23 cellular contexts compared by ENCODE assay signal in genomic region chr10:112059220-112059619, GRCh38.
DNase-seq lines count a peak whose midpoint lies in the region; ATAC-seq, FAIRE-seq and TF ChIP-seq lines count a peak whose summit lies in the region.
"Had no signal": no experiment of that assay in that cellular context is flagged by ENCODE, and none has a peak within 500 bp of the region (broad histone marks: within the 10 kb centered on the region; RNA-seq: fewer than 3 reads in every experiment).

No MANE protein-coding gene starts in this region.

- H3K79me2 ChIP-seq in H1 (ENCODE audit: control insufficient read depth in 1 of 2, insufficient read depth in 2 of 2, low read length in 2 of 2), result no peaks in the 10 kb centered on the region

- H4K91ac ChIP-seq in H1 (replicated peaks; ENCODE audit: insufficient read length, low read length), result no peak overlapping the region

- no peak overlapping the region for H2BK120ac ChIP-seq in H1 (replicated peaks; ENCODE audit: low read depth, low read length)

- H3K36me3 ChIP-seq in BE2C, result no peaks in the 10 kb centered on the region
- H3K36me3 ChIP-seq in H1 (ENCODE audit: control insufficient read depth in 2 of 4, insufficient read depth in 4 of 4, low read length in 3 of 4), result no peaks in the 10 kb centered on the region
- H3K36me3 ChIP-seq: BLaER1 treated with 17β-estradiol and CSF1 and Interleukin-3, amounts not matched to agents 10 nM and 100 nM; SJCRH30 had no signal

- H4K8ac ChIP-seq in H1 (ENCODE audit: extremely low read depth, insufficient read depth, low read length), result no peak overlapping the region

- no peak overlapping the region for H4K5ac ChIP-seq in H1 (ENCODE audit: insufficient read length, low read depth, low read length)

- no peaks in the 10 kb centered on the region for H3K36me3 Mint-ChIP-seq in chondrocyte (ENCODE audit: low read depth)
- H3K36me3 Mint-ChIP-seq: T-cell had no signal

- H2BK12ac ChIP-seq in H1 (ENCODE audit: low read depth, low read length), result no peak overlapping the region

- peak; percentile 31 to 49 for TF ChIP-seq RAD21 in H1 (IDR thresholded peaks at IDR 0.05 in 1 of 2, conservative IDR thresholded peaks at IDR 0.05 in 1 of 2; ENCODE audit: low read depth in 2 of 2, low read length in 2 of 2)

- no peak overlapping the region for H2AK5ac ChIP-seq in H1 (ENCODE audit: low read depth, low read length)

- TF ChIP-seq POLR2A in H1 (IDR thresholded peaks at IDR 0.05; ENCODE audit: control extremely low read depth in 1 of 2, low read depth in 2 of 2, low read length in 2 of 2) (no peak), GM18505 (IDR thresholded peaks at IDR 0.05; ENCODE audit: borderline replicate concordance, extremely low read depth, insufficient read depth, insufficient read length) (no peak)

- POLR2A ChIA-PET in HEK293T (lab: Yijun Ruan, JAX), result no interaction called here
- POLR2A ChIA-PET in H1 (lab: Charles Lee; ENCODE audit: partially characterized antibody), result no interaction called here

- no peak overlapping the region for H2BK15ac ChIP-seq in H1 (ENCODE audit: low read length)

- no peak overlapping the region for H3K56ac ChIP-seq in H1 (replicated peaks; ENCODE audit: insufficient read length, low read depth, low read length)

- H3K9me3 Mint-ChIP-seq in chondrocyte (ENCODE audit: low read depth), result no peaks in the 10 kb centered on the region
- H3K9me3 Mint-ChIP-seq: CD4-positive, alpha-beta T cell; T-cell had no signal

- H3K27ac Mint-ChIP-seq in chondrocyte (ENCODE audit: unreplicated experiment), result no peak overlapping the region
- H3K27ac Mint-ChIP-seq: CD4-positive, alpha-beta T cell; T-cell had no signal

- H3K9me3 ChIP-seq in BE2C, result no peaks in the 10 kb centered on the region
- H3K9me3 ChIP-seq in H1 (ENCODE audit: insufficient read depth in 2 of 2, low read depth in 1 of 2, low read length in 1 of 2), result no peaks in the 10 kb centered on the region; a peak in 1 of 4 replicates
- H3K9me3 ChIP-seq: BLaER1 treated with 17β-estradiol and CSF1 and Interleukin-3, amounts not matched to agents 10 nM and 100 nM; SJCRH30 had no signal

- H2AFZ ChIP-seq in H1 (ENCODE audit: low read length), result no peak overlapping the region
- H2AFZ ChIP-seq: GM23248 had no signal

- H3K27ac ChIP-seq in H1 (ENCODE audit: low read depth, low read length), result no peak overlapping the region
- H3K27ac ChIP-seq: BLaER1 treated with 17β-estradiol and CSF1 and Interleukin-3, amounts not matched to agents 10 nM and 100 nM; GM23248; SJCRH30 had no signal

- no peak overlapping the region for H2BK20ac ChIP-seq in H1 (ENCODE audit: low read length)

- no peak for TF ChIP-seq EP300 in H1 (IDR thresholded peaks at IDR 0.05; ENCODE audit: borderline replicate concordance in 1 of 2, low read depth in 2 of 2, low read length in 2 of 2)

- H3K4me2 ChIP-seq in H1 (ENCODE audit: insufficient read depth in 1 of 2, low read depth in 2 of 2, low read length in 2 of 2), result no peak overlapping the region
- H3K4me2 ChIP-seq: BLaER1 treated with 17β-estradiol and CSF1 and Interleukin-3, amounts not matched to agents 10 nM and 100 nM had no signal

- WGBS in H1 (ENCODE audit: extremely low coverage in 1 of 2, insufficient coverage in 1 of 2, insufficient read length in 1 of 2, insufficient replicate concordance in 2 of 2, low coverage in 1 of 2, low lambda C conversion rate in 2 of 2, missing lambda C conversion rate in 1 of 2), 2 experiments, result 67% methylated on average over 6 of the region's 6 CpGs; no CpG with 5 or more reads in 1 of the 2 experiments

- H3K4me1 Mint-ChIP-seq in chondrocyte (ENCODE audit: low read depth), result no peaks in the 10 kb centered on the region
- H3K4me1 Mint-ChIP-seq: T-cell had no signal

- H3K4ac ChIP-seq in H1 (replicated peaks; ENCODE audit: insufficient read length, low read depth, low read length), result no peak overlapping the region

- no peaks in the 10 kb centered on the region for H3K27me3 ChIP-seq in BE2C
- no peaks in the 10 kb centered on the region for H3K27me3 ChIP-seq in H1 (replicated peaks in 1 of 4; ENCODE audit: control insufficient read depth in 3 of 4, extremely low read depth in 1 of 4, insufficient read depth in 3 of 4, low read length in 3 of 4)
- H3K27me3 ChIP-seq: BLaER1 treated with 17β-estradiol and CSF1 and Interleukin-3, amounts not matched to agents 10 nM and 100 nM; SJCRH30 had no signal

- H3K14ac ChIP-seq in H1 (ENCODE audit: insufficient read length), result no peak overlapping the region

- H3K23ac ChIP-seq in H1 (ENCODE audit: insufficient read length), result no peak overlapping the region

- no peaks in the 10 kb centered on the region for H3K79me1 ChIP-seq in H1 (ENCODE audit: low read depth, low read length)

- H3K9ac ChIP-seq in H1 (replicated peaks in 1 of 4; ENCODE audit: extremely low read depth in 1 of 4, low read depth in 3 of 4, low read length in 3 of 4), result no peak overlapping the region
- H3K9ac ChIP-seq: BLaER1 treated with 17β-estradiol and CSF1 and Interleukin-3, amounts not matched to agents 10 nM and 100 nM; GM23248 had no signal

- no peak for DNase-seq in BE2C
- DNase-seq in HEK293T (ENCODE audit: extremely low spot score), result peak; percentile 18
- no peak for DNase-seq in H1 (ENCODE audit: low read depth in 1 of 2, low spot score in 2 of 2)
- DNase-seq in iPS-NIHi7 (ENCODE audit: extremely low spot score), result peak; percentile 41
- DNase-seq in chondrocyte (ENCODE audit: low spot score), result no peak
- no peak for DNase-seq in DMS79 treated with DMSO at 0.1 percent for 48 hours (lab: John Stamatoyannopoulos, UW)
- DNase-seq: CD4-positive, alpha-beta T cell; GM23248; KG1; MM.1S; NCI-H1417; NCI-H187; NCI-H2081 treated with DMSO at 0.1 percent for 48 hours; NCI-H2171 treated with DMSO at 0.1 percent for 48 hours; NCI-H345; NCI-H510A treated with DMSO at 0.1 percent for 48 hours; PC-3; SJCRH30; T-cell had no signal

- H4K20me1 ChIP-seq in H1 (replicated peaks in 1 of 2; ENCODE audit: control insufficient read depth in 1 of 2, insufficient read depth in 2 of 2, low read length in 2 of 2), result no peaks in the 10 kb centered on the region
- H4K20me1 ChIP-seq: BLaER1 treated with 17β-estradiol and CSF1 and Interleukin-3, amounts not matched to agents 10 nM and 100 nM had no signal

- no peak overlapping the region for H3K4me3 Mint-ChIP-seq in chondrocyte (ENCODE audit: unreplicated experiment)
- H3K4me3 Mint-ChIP-seq: CD4-positive, alpha-beta T cell; T-cell had no signal

- peak; percentile 87 for FAIRE-seq in H1 (lab: Jason Lieb, UNC)
- FAIRE-seq: D721Med had no signal

- no peak for ATAC-seq in GM18505 (IDR thresholded peaks at IDR 0.05; ENCODE audit: unreplicated experiment)
- ATAC-seq: PC-3, Right ventricle myocardium inferior, T-cell had no signal

- H3K18ac ChIP-seq in H1 (ENCODE audit: extremely low read depth, low read length), result no peak overlapping the region

- H3K4me3 ChIP-seq in BE2C (ENCODE audit: low read depth, low read length), result no peak overlapping the region
- no peak overlapping the region for H3K4me3 ChIP-seq in H1 (ENCODE audit: extremely low read depth in 1 of 4, insufficient read depth in 2 of 4, low read depth in 3 of 4, low read length in 4 of 4)
- H3K4me3 ChIP-seq: BLaER1 treated with 17β-estradiol and CSF1 and Interleukin-3, amounts not matched to agents 10 nM and 100 nM; GM23248; SJCRH30 had no signal

- H2BK5ac ChIP-seq in H1 (ENCODE audit: low read depth, low read length), result no peak overlapping the region

- TF ChIP-seq CTCF in BE2C (IDR thresholded peaks at IDR 0.05; ENCODE audit: low read depth, low read length), result peak; percentile 9; the same call in 1 of the 2 replicates
- TF ChIP-seq CTCF in H1 (IDR thresholded peaks at IDR 0.05; ENCODE audit: control extremely low read depth in 1 of 3, insufficient read depth in 1 of 3, low read depth in 1 of 3, low read length in 3 of 3), result peak; percentile 20 to 44 (median 41)
- TF ChIP-seq CTCF in chondrocyte (IDR thresholded peaks at IDR 0.05), result no peak

- H3K23me2 ChIP-seq in H1 (ENCODE audit: low read depth, low read length), result no peaks in the 10 kb centered on the region

- peaks cover 6% of the 10 kb centered on the region for H3K27me3 Mint-ChIP-seq in chondrocyte (ENCODE audit: low read depth)

- CTCF ChIA-PET in HEK293T (lab: Yijun Ruan, JAX) (no interaction called here), H1 (lab: Charles Lee; ENCODE audit: partially characterized antibody) (interaction anchor here (0.7 to 1.0 kb wide), 4 partner anchors 11 to 304 kb away, joined by 3 to 6 read pairs (median 3); no protein-coding TSS in a partner anchor)

- H3K4me1 ChIP-seq in BE2C (no peaks in the 10 kb centered on the region; the same call in 1 of the 2 replicates), H1 (replicated peaks in 1 of 4; ENCODE audit: control insufficient read depth in 3 of 4, insufficient read depth in 4 of 4, low read length in 3 of 4) (no peaks in the 10 kb centered on the region)
- H3K4me1 ChIP-seq: SJCRH30 had no signal

TF ChIP-seq in HEK293T, 16 proteins besides CTCF, POLR2A, EP300 and RAD21:
- no peak for TF ChIP-seq L3MBTL2 (conservative IDR thresholded peaks at IDR 0.05)
- no peak for TF ChIP-seq TARDBP (IDR thresholded peaks at IDR 0.05)
- TF ChIP-seq ZNF384 (IDR thresholded peaks at IDR 0.05), result no peak

TF ChIP-seq in H1, 55 proteins besides CTCF, POLR2A, EP300 and RAD21 (continues in another document):
- TF ChIP-seq TCF12 (IDR thresholded peaks at IDR 0.05; ENCODE audit: low read depth, low read length), result no peak
- no peak for TF ChIP-seq SP2 (IDR thresholded peaks at IDR 0.05; ENCODE audit: low read length)

Comparison
In these comparisons a context has a peak if more than half of its experiments do, and no peak if none do; other contexts are left out.
1. DNase-seq: peak in HEK293T (single experiment) and iPS-NIHi7 (single experiment); none in BE2C (single experiment), H1 (0 of 2), chondrocyte (single experiment) and DMS79 treated with DMSO at 0.1 percent for 48 hours (single experiment).